Comparison of ENCODE assay signal across 21 cellular contexts in genomic region chr5:180119886-180120220, GRCh38. TPM values are rescaled to one million over a fixed set of nuclear protein-coding genes. Genes with fewer than 3 reads are reported as not detected.
DNase-seq lines count a peak whose midpoint lies in the region; FAIRE-seq and TF ChIP-seq lines count a peak whose summit lies in the region.
"Had no signal": no experiment of that assay in that cellular context is flagged by ENCODE, and none has a peak within 500 bp of the region (broad histone marks: within the 10 kb centered on the region; RNA-seq: fewer than 3 reads in every experiment).

No MANE protein-coding gene starts in this region.

- H3K27ac ChIP-seq in kidney (ENCODE audit: low read depth in 2 of 2, low read length in 2 of 2): no peak overlapping the region

- TF ChIP-seq CTCF in GM20000 (IDR thresholded peaks at IDR 0.05; ENCODE audit: extremely low read depth, missing control alignments): no peak
- TF ChIP-seq CTCF in kidney (IDR thresholded peaks at IDR 0.05; ENCODE audit: borderline replicate concordance, extremely low read depth, insufficient read depth): no peak

- no peaks in the 10 kb centered on the region for H3K9me3 ChIP-seq in kidney (ENCODE audit: control insufficient read depth in 1 of 2, low read length in 2 of 2)
- H3K9me3 ChIP-seq: BE2C, HAP-1 had no signal

- H3K4me3 ChIP-seq in kidney (ENCODE audit: low read length in 2 of 2): no peak overlapping the region
- H3K4me3 ChIP-seq: GM12878, HAP-1 had no signal

- intact Hi-C loops in kidney (cut with DNase I): no loop called here
- intact Hi-C loops in posterior vena cava (cut with DNase I): no loop called here

- no peak overlapping the region for H3K9ac ChIP-seq in kidney (ENCODE audit: low read length in 2 of 2)

- H3K36me3 ChIP-seq in kidney (ENCODE audit: control insufficient read depth in 1 of 2, insufficient read depth in 2 of 2, low read length in 2 of 2): no peaks in the 10 kb centered on the region
- H3K36me3 ChIP-seq: BE2C, HAP-1 had no signal

- peak; percentile 41 for DNase-seq in activated effector memory CD4-positive, alpha-beta T cell treated with anti-CD3 and anti-CD28 coated beads, Interleukin-2, amount 50 U/mL, for 16 hours
- DNase-seq in activated effector memory CD4-positive, alpha-beta T cell treated with Interleukin-2 at 50 U/mL for 16 hours: no peak
- DNase-seq in GM20000 (ENCODE audit: low spot score): peak; percentile 7
- DNase-seq in kidney: peak; percentile 56
- peak; percentile 75 for DNase-seq in posterior vena cava (ENCODE audit: low spot score)
- DNase-seq in AG08395 (ENCODE audit: low spot score): no peak
- DNase-seq in stimulated activated CD4-positive, alpha-beta T cell treated with anti-CD3 and anti-CD28 coated beads, Interleukin-15, amount 100 ng/mL, for 24 hours: no peak
- no peak for DNase-seq in HuH-7.5 (ENCODE audit: low spot score)
- DNase-seq: 8988T; BE2C; CD4-positive, CD25-positive, alpha-beta regulatory T cell; CD8-positive, alpha-beta memory T cell; COR-L47; DMS 273 treated with DMSO at 0.1 percent for 48 hours; DMS53; DND-41; EL had no signal

- no peak for FAIRE-seq in kidney (lab: Jason Lieb, UNC)
- FAIRE-seq: GM12878, H1, HepG2 had no signal

- no peaks in the 10 kb centered on the region for H3K4me1 ChIP-seq in kidney (ENCODE audit: control insufficient read depth in 1 of 2, insufficient read depth in 1 of 2, low read depth in 1 of 2, low read length in 2 of 2)
- H3K4me1 ChIP-seq: BE2C, HAP-1 had no signal

RNA-seq across cellular contexts. Expression of gene RNF130, which starts 48.3 kb away (rescaled TPM):
- total RNA-seq in kidney (73.9 TPM), posterior vena cava (10 to 100 TPM; 66.6 to 80.3 TPM)
- polyA plus RNA-seq in kidney (ENCODE audit: insufficient read depth, low read depth, low replicate concordance): 88.1 TPM

Comparison
In these comparisons a context has a peak if more than half of its experiments do, and no peak if none do; other contexts are left out.
1. DNase-seq: peak in activated effector memory CD4-positive, alpha-beta T cell treated with anti-CD3 and anti-CD28 coated beads, Interleukin-2, amount 50 U/mL, for 16 hours (single experiment), GM20000 (single experiment), kidney (single experiment) and posterior vena cava (single experiment); none in activated effector memory CD4-positive, alpha-beta T cell treated with Interleukin-2 at 50 U/mL for 16 hours (single experiment), AG08395 (single experiment), stimulated activated CD4-positive, alpha-beta T cell treated with anti-CD3 and anti-CD28 coated beads, Interleukin-15, amount 100 ng/mL, for 24 hours (single experiment) and HuH-7.5 (single experiment).